ENCODE assay signal across 8 cellular contexts in the genomic region with DNA sequence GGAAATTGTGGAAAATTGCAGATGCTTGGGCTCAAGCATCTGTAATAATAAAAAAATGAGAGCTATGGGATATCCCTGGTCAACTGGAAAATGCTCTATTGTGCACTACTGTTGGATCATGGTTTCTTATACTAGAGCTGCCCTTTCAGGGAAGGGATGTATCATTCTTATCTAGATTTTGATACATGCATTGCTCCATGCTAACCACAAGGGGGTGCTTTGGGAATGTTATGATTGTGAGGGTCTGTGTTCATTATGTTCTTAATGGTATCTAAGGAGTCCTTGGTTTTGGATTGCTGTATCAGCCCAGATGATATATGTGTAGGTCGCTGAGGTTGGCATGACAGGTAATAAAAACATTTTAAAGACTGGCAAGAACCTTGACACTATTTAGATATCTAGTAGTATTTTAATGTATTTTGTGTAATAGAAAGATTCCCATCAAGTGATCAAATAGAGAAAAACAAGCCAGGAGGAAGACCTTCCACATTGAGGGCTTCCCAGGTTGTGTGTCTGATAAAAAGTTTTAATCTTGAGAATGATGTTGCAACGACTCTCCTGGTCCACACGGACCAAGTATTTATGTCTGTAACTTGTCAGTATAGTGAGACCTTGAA. TPM values are rescaled to one million over a fixed set of nuclear protein-coding genes. Genes with fewer than 3 reads are reported as not detected.
DNase-seq lines count a peak whose midpoint lies in the region; ATAC-seq, FAIRE-seq and TF ChIP-seq lines count a peak whose summit lies in the region.

No MANE protein-coding gene starts in this region.

- H3K27ac ChIP-seq in DND-41 (ENCODE audit: low read length) = no peak overlapping the region
- no peak overlapping the region for H3K27ac ChIP-seq in K562 (ENCODE audit: extremely low read depth, low read depth, low read length)
- H3K27ac ChIP-seq in lower lobe of right lung = no peak overlapping the region

- no peak for TF ChIP-seq EP300 in K562 (IDR thresholded peaks at IDR 0.05; ENCODE audit: low read length)

- H3K4me3 ChIP-seq in DND-41 (ENCODE audit: low read depth in 1 of 2, low read length in 2 of 2) = no peak overlapping the region
- H3K4me3 ChIP-seq in K562 = no peak overlapping the region
- no peak overlapping the region for H3K4me3 ChIP-seq in lower lobe of right lung

- H3K79me2 ChIP-seq in DND-41 (ENCODE audit: insufficient read depth, low read length) (peaks cover 10% of the 10 kb centered on the region; the same call in 1 of the 2 replicates), K562 (ENCODE audit: control insufficient read depth, insufficient read depth, low read length) (no peaks in the 10 kb centered on the region)

- FAIRE-seq in K562 (lab: Jason Lieb, UNC) (no peak), GM19239 (lab: Jason Lieb, UNC) (no peak)

- TF ChIP-seq CTCF in DND-41 (IDR thresholded peaks at IDR 0.05; ENCODE audit: borderline replicate concordance, extremely low read depth, low read length, poor library complexity, severe bottlenecking) (peak; percentile 79), K562 (IDR thresholded peaks at IDR 0.05 in 2 of 3, conservative IDR thresholded peaks at IDR 0.05 in 1 of 3; ENCODE audit: insufficient read depth in 2 of 3, low read depth in 1 of 3, low read length in 3 of 3) (peak; percentile 41 to 75 (median 66); a peak in 5 of 6 replicates), lower lobe of right lung (IDR thresholded peaks at IDR 0.05) (peak; percentile 73)

- CTCF ChIA-PET in K562 (lab: Yijun Ruan, JAX; ENCODE audit: low intra/inter-chr PET ratio) = no interaction called here

- H2AFZ ChIP-seq in DND-41 (ENCODE audit: low read depth, low read length) (no peak overlapping the region), K562 (ENCODE audit: low read depth, low read length) (no peak overlapping the region)

- H3K4me1 ChIP-seq in DND-41 (ENCODE audit: insufficient read depth, low read length) (no peaks in the 10 kb centered on the region), K562 (replicated peaks in 1 of 2; ENCODE audit: control insufficient read depth in 2 of 2, insufficient read depth in 2 of 2, low read length in 2 of 2) (peaks cover 0 to 2% of the 10 kb centered on the region in 2 experiments; a peak in 1 of 5 replicates), lower lobe of right lung (no peaks in the 10 kb centered on the region)

- ATAC-seq in DND-41 (ENCODE audit: insufficient read depth, low read depth) = peak; percentile 44; the same call in 2 of the 3 replicates
- ATAC-seq in K562 = peak; percentile 75
- ATAC-seq in lower lobe of right lung = peak; percentile 72 to 75
- ATAC-seq in HG03460 (IDR thresholded peaks at IDR 0.05; ENCODE audit: unreplicated experiment) = no peak
- no peak for ATAC-seq in GM18868 (IDR thresholded peaks at IDR 0.05; ENCODE audit: unreplicated experiment)
- ATAC-seq in GM21360 (IDR thresholded peaks at IDR 0.05; ENCODE audit: unreplicated experiment) = no peak

- no peak for TF ChIP-seq POLR2A in K562 (conservative IDR thresholded peaks at IDR 0.05)

- in situ Hi-C loops in K562 (cut with MboI) = loop anchor here (10.0 kb wide), 1 partner anchor 780 kb away; no protein-coding TSS in a partner anchor

- H3K36me3 ChIP-seq in DND-41 (ENCODE audit: insufficient read depth, low read length) = peaks cover 83% of the 10 kb centered on the region
- H3K36me3 ChIP-seq in K562 (ENCODE audit: control insufficient read depth, insufficient read depth, low read length) = peaks cover 58% of the 10 kb centered on the region
- peaks cover 73% of the 10 kb centered on the region for H3K36me3 ChIP-seq in lower lobe of right lung

- H4K20me1 ChIP-seq in DND-41 (ENCODE audit: insufficient read depth, low read length) = peaks cover 37% of the 10 kb centered on the region
- no peaks in the 10 kb centered on the region for H4K20me1 ChIP-seq in K562 (replicated peaks; ENCODE audit: control insufficient read depth, insufficient read depth, low read length)

- POLR2A ChIA-PET in K562 (lab: Yijun Ruan, JAX) = interaction anchor here (0.7 kb wide), 1 partner anchor 36 kb away, joined by 3 read pairs; no protein-coding TSS in a partner anchor

- H3K9me1 ChIP-seq in K562 (ENCODE audit: control insufficient read depth, insufficient read depth, low read length) = no peaks in the 10 kb centered on the region

- no peak for DNase-seq in DND-41
- peak; percentile 73 to 74 for DNase-seq in Kasumi-1 (lab: John Stamatoyannopoulos, UW)
- peak; percentile 23 to 55 (median 38) for DNase-seq in K562 (ENCODE audit: extremely low read depth in 1 of 4, low spot score in 3 of 4)
- no peak for DNase-seq in lower lobe of right lung
- no peak for DNase-seq in GM19239 (ENCODE audit: insufficient read length, low spot score)

- no TSS peak for BruUV-seq in K562 (replicated peaks; lab: Mats Ljungman, UMichigan)

- 85% methylated on average over 3 of the region's 3 CpGs for WGBS in K562 (ENCODE audit: insufficient coverage, low coverage, missing lambda C conversion rate)

- H3K9ac ChIP-seq in DND-41 (ENCODE audit: low read depth, low read length) = no peak overlapping the region
- H3K9ac ChIP-seq in K562 (ENCODE audit: insufficient read depth in 1 of 2, low read depth in 2 of 2, low read length in 2 of 2) = no peak overlapping the region

- TF ChIP-seq RAD21 in K562 (CRISPR knock-in tag; conservative IDR thresholded peaks at IDR 0.05 in 1 of 2, IDR thresholded peaks at IDR 0.05 in 1 of 2) = peak in 1 of 2 experiments; percentile 43; a peak in 3 of 4 replicates

- no peaks in the 10 kb centered on the region for H3K27me3 ChIP-seq in DND-41 (ENCODE audit: insufficient read depth, low read length, poor library complexity)
- H3K27me3 ChIP-seq in K562 (ENCODE audit: control insufficient read depth in 2 of 2, insufficient read depth in 2 of 2, low read length in 2 of 2) = no peaks in the 10 kb centered on the region
- H3K27me3 ChIP-seq in lower lobe of right lung (ENCODE audit: low read depth) = no peaks in the 10 kb centered on the region

- intact Hi-C loops in K562 (cut with micrococcal nuclease) (no loop called here), lower lobe of right lung (cut with DNase I) (loop anchor here (5.0 kb wide), 1 partner anchor 117 kb away; no protein-coding TSS in a partner anchor)

- H3K4me2 ChIP-seq in DND-41 (ENCODE audit: insufficient read depth, low read length) (no peak overlapping the region), K562 (ENCODE audit: insufficient read depth, low read length) (no peak overlapping the region)

- no peaks in the 10 kb centered on the region for H3K9me3 ChIP-seq in DND-41 (ENCODE audit: insufficient read depth, low read length, severe bottlenecking)
- H3K9me3 ChIP-seq in K562 (replicated peaks; ENCODE audit: control insufficient read depth, insufficient read depth, low read depth, low read length) = no peaks in the 10 kb centered on the region
- no peaks in the 10 kb centered on the region for H3K9me3 ChIP-seq in lower lobe of right lung

TF ChIP-seq in K562, 482 proteins besides CTCF, POLR2A, EP300 and RAD21 (continues in another document):
- TF ChIP-seq, protein P1, sequence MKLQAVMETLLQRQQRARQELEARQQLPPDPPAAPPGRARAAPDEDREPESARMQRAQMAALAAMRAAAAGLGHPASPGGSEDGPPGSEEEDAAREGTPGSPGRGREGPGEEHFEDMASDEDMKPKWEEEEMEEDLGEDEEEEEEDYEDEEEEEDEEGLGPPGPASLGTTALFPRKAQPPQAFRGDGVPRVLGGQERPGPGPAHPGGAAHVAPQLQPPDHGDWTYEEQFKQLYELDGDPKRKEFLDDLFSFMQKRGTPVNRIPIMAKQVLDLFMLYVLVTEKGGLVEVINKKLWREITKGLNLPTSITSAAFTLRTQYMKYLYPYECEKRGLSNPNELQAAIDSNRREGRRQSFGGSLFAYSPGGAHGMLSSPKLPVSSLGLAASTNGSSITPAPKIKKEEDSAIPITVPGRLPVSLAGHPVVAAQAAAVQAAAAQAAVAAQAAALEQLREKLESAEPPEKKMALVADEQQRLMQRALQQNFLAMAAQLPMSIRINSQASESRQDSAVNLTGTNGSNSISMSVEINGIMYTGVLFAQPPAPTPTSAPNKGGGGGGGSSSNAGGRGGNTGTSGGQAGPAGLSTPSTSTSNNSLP (IDR thresholded peaks at IDR 0.05; ENCODE audit: borderline replicate concordance, low read depth, low read length) = peak; percentile 74; the same call in 1 of the 2 replicates
- TF ChIP-seq SMC3 (conservative IDR thresholded peaks at IDR 0.05; ENCODE audit: insufficient read depth, low read depth, low read length) (0 out of 2 replicates have a peak, but pooled peaks have one; percentile 37), ARID1B (IDR thresholded peaks at IDR 0.05) (no peak), TEAD4 (IDR thresholded peaks at IDR 0.05; ENCODE audit: low read length) (peak; percentile 16; the same call in 1 of the 2 replicates), TEAD4 (CRISPR knock-in tag; IDR thresholded peaks at IDR 0.05; ENCODE audit: borderline replicate concordance) (no peak), ZNF232 (CRISPR knock-in tag; IDR thresholded peaks at IDR 0.05) (no peak)

RNA-seq across cellular contexts. Expression of a gene that starts 49.2 kb away (rescaled TPM):
- total RNA-seq in K562 (2011; cell fraction: chromatin; rRNA removed; ENCODE audit: low replicate concordance) = not detected in 2 replicates
- not detected in 2 replicates for total RNA-seq in K562 (2011; cell fraction: nucleolus; rRNA removed)
- not detected in 2 replicates for total RNA-seq in K562 (2011; cell fraction: nucleoplasm; rRNA removed)
- total RNA-seq in K562 (2014; rRNA removed) (not detected in 2 replicates), K562 (2014; rRNA removed; fragmentation: Illumina TruSeq; extraction: Trizol) (0.11 TPM in 1 of 2 replicates, not detected in the other), K562 (2015; rRNA removed; fragmentation: Illumina TruSeq; extraction: Trizol) (not detected in 2 replicates), K562 (2021) (0.09 and 0.22 TPM in 2 replicates), lower lobe of right lung (102 TPM)
- polyA plus RNA-seq in K562 (2011; rRNA removed) (not detected in 2 replicates), K562 (2014; fragmentation: Illumina TruSeq; extraction: Trizol) (not detected in 2 replicates), K562 (2014; fragmentation: Nextera tagmentation; extraction: Ambion mirVana) (not detected), K562 (2014; rRNA removed) (0.23 TPM in 1 of 2 replicates, not detected in the other)
- not detected in 2 replicates for polyA plus RNA-seq in K562 (2011; cell fraction: cytosol; rRNA removed)
- 0.09 and 0.24 TPM in 2 replicates for polyA plus RNA-seq in K562 (2011; cell fraction: nucleus; rRNA removed)
- polyA plus RNA-seq in K562 (2012) = 0.07 TPM in 1 of 2 replicates, not detected in the other
- polyA minus RNA-seq in K562 (2011; rRNA and poly(A)+ RNA removed) = 0.06 TPM in 1 of 2 replicates, not detected in the other
- not detected in 2 replicates for polyA minus RNA-seq in K562 (2011; cell fraction: cytosol; rRNA and poly(A)+ RNA removed)
- not detected in 2 replicates for polyA minus RNA-seq in K562 (2011; cell fraction: nucleus; rRNA and poly(A)+ RNA removed)

Comparison
In these comparisons a context has a peak if more than half of its experiments do, and no peak if none do; other contexts are left out.
1. ATAC-seq: peak in DND-41 (single experiment), K562 (single experiment) and lower lobe of right lung (2 of 2); none in HG03460 (single experiment), GM18868 (single experiment) and GM21360 (single experiment).
2. DNase-seq: peak in Kasumi-1 (2 of 2) and K562 (4 of 4); none in DND-41 (single experiment), lower lobe of right lung (single experiment) and GM19239 (single experiment).
3. RNA of a gene that starts 49.2 kb away (total RNA-seq): 102 TPM in lower lobe of right lung (single experiment); 0.09 to 0.22 TPM in K562; every median in the first group is over 10 times any median in the second.
4. Peak in every context shown above with its lines, with median percentiles within 50 percentile points of each other: CTCF ChIP-seq.